In the genomic region with DNA sequence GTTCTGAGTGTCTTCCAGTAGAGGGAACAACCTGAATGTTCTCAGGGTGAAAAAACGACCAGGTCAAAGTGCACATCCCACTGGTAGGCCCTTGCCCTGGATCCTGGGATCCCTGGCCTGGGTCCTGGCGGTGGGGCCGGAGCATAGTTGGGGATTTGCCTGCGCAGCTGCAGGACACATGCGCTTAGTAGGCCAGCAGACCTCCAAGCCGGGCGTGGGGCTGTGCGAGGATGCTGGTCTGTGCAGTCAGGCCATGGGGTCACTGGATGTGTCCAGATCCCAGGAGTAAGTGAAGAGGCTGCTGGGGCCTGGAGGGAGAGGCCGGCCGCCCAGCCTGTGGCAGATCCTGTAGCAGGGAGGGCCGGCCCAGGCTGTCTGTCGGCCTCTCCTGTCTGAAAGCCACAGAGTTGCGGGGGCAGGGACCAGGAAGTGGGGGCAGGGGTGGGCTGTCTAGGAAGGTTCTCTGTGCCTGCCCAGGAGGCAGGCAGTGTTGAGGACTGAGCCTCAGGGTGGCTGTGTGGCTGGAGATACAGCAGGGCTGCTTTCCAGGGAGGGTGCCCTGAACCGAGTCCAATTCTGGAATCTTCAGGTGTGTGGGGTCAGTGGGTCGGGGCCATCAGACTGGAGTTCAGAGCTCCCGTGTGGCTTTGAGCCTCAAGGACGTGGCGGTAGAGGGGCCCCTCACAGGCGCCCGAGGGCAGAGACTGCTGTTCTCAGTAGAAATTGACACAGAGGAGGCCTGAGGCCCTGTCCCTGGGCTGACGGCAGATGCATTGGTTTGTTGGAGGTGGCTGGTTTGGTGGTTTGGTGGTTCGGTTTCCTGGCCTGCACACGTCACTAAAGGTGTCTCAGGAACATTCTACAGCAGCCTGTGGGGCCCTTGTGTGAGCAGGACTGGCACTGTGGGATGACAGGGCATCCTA, we compare ENCODE assay signal across 1 cellular context.
TF ChIP-seq lines count a peak whose summit lies in the region.

No MANE protein-coding gene starts in this region.

TF ChIP-seq in K562, 482 proteins besides CTCF, POLR2A, EP300 and RAD21:
- TF ChIP-seq POLR2G (IDR thresholded peaks at IDR 0.05; ENCODE audit: low read depth, low read length) (0 out of 2 replicates have a peak, but pooled peaks have one; percentile 8), ZNF3 (CRISPR knock-in tag; IDR thresholded peaks at IDR 0.05) (no peak), HDAC6 (IDR thresholded peaks at IDR 0.05; ENCODE audit: low read depth, low read length) (no peak), NCOA2 (IDR thresholded peaks at IDR 0.05; ENCODE audit: partially characterized antibody in 2 of 2) (no peak), ZKSCAN1 (IDR thresholded peaks at IDR 0.05; ENCODE audit: low read depth, low read length) (peak; percentile 95), CC2D1A (IDR thresholded peaks at IDR 0.05) (no peak), ZBTB7A (IDR thresholded peaks at IDR 0.05; ENCODE audit: borderline replicate concordance, control insufficient read depth, low read depth, low read length) (peak; percentile 16; the same call in 1 of the 2 replicates)
